ENCODE assay signal across 8 cellular contexts in genomic region chr4:169660929-169661328, GRCh38. TPM values are rescaled to one million over a fixed set of nuclear protein-coding genes. Genes with fewer than 3 reads are reported as not detected.
DNase-seq lines count a peak whose midpoint lies in the region; TF ChIP-seq lines count a peak whose summit lies in the region.

No MANE protein-coding gene starts in this region.

- H2AFZ ChIP-seq in mammary epithelial cell (ENCODE audit: low read depth, low read length), result no peak overlapping the region

- TF ChIP-seq CTCF in AG04449 (IDR thresholded peaks at IDR 0.05; ENCODE audit: insufficient read depth, low read length, missing control alignments) (no peak), mammary epithelial cell (conservative IDR thresholded peaks at IDR 0.05 in 1 of 2, IDR thresholded peaks at IDR 0.05 in 1 of 2; ENCODE audit: extremely low read depth in 1 of 2, insufficient read depth in 1 of 2, low read depth in 1 of 2, low read length in 2 of 2) (no peak)

- POLR2A ChIA-PET in AG04449 (lab: Yijun Ruan, JAX), result no interaction called here

- in situ Hi-C loops in mammary epithelial cell (cut with MboI; ENCODE audit: low sequenced_read_pairs in 2 of 2), result no loop called here

- intact Hi-C loops in mammary epithelial cell (cut with micrococcal nuclease), result loop anchor here (1.0 to 5.0 kb wide), 4 partner anchors 41 to 366 kb away; partner anchors contain the start of genes CLCN3, MFAP3L and NEK1
- intact Hi-C loops in activated T-helper 2 cell treated with anti-CD3 and anti-CD28 coated beads, Interferon-gamma antibody, Interleukin-2, Interleukin-4, amounts not matched to agents 10 μg/mL and 5 μg/mL and 100 μg/mL, durations not matched to agents 14 hours and 24 hours and 36 hours (cut with micrococcal nuclease), result loop anchor here (1.0 to 5.0 kb wide), 4 partner anchors 39 to 96 kb away; partner anchors contain the start of genes HPF1 and NEK1

- H3K9me3 ChIP-seq in mammary epithelial cell (replicated peaks; ENCODE audit: insufficient read depth, low read length), result no peaks in the 10 kb centered on the region
- no peaks in the 10 kb centered on the region for H3K9me3 ChIP-seq in mucosa of stomach (ENCODE audit: control insufficient read depth, low read length)

- H3K27me3 Mint-ChIP-seq in activated T-helper 2 cell treated with anti-CD3 and anti-CD28 coated beads, Interferon-gamma antibody, Interleukin-2, Interleukin-4, amounts not matched to agents 10 μg/mL and 5 μg/mL and 100 μg/mL, durations not matched to agents 14 hours and 24 hours and 36 hours (ENCODE audit: low read depth), result no peaks in the 10 kb centered on the region

- H4K20me1 ChIP-seq in mammary epithelial cell (ENCODE audit: insufficient read depth, low read length), result no peaks in the 10 kb centered on the region

- peak overlapping the region; percentile 89 for H3K4me2 ChIP-seq in mammary epithelial cell (ENCODE audit: insufficient read depth, low read depth, low read length)

- peaks cover 46% of the 10 kb centered on the region for H3K79me2 ChIP-seq in mammary epithelial cell (ENCODE audit: insufficient read depth, low read length)

- peak overlapping the region; percentile 99 for H3K27ac ChIP-seq in mammary epithelial cell (ENCODE audit: insufficient read depth, low read depth, low read length)

- dilution Hi-C loops in mammary epithelial cell (cut with HindIII; ENCODE audit: low sequenced_read_pairs), result no loop called here

- no peaks in the 10 kb centered on the region for H3K9me3 Mint-ChIP-seq in activated T-helper 2 cell treated with anti-CD3 and anti-CD28 coated beads, Interferon-gamma antibody, Interleukin-2, Interleukin-4, amounts not matched to agents 10 μg/mL and 5 μg/mL and 100 μg/mL, durations not matched to agents 14 hours and 24 hours and 36 hours

- no TSS peak for BruUV-seq in mammary epithelial cell (replicated peaks; lab: Mats Ljungman, UMichigan)

- H3K27ac Mint-ChIP-seq in activated T-helper 2 cell treated with anti-CD3 and anti-CD28 coated beads, Interferon-gamma antibody, Interleukin-2, Interleukin-4, amounts not matched to agents 10 μg/mL and 5 μg/mL and 100 μg/mL, durations not matched to agents 14 hours and 24 hours and 36 hours, result no peak overlapping the region

- H3K4me3 ChIP-seq in AG04449 (ENCODE audit: low read depth, low read length) (peak overlapping the region; percentile 60), mammary epithelial cell (replicated peaks in 1 of 3; ENCODE audit: insufficient read depth in 1 of 3, low read depth in 2 of 3, low read length in 3 of 3) (peak overlapping the region; percentile 50 to 73 (median 69)), mucosa of stomach (ENCODE audit: low read length) (peak overlapping the region; percentile 44)

- DNase-seq in AG04449 (ENCODE audit: low read depth, low spot score) (no peak), HT-29 (ENCODE audit: low spot score) (peak; percentile 33), mammary epithelial cell (no peak), HUDEP-2 (lab: John Stamatoyannopoulos, UW; ENCODE audit: unreplicated experiment in 76 of 76) (no peak)
- DNase-seq in activated naive CD4-positive, alpha-beta T cell treated with anti-CD3 and anti-CD28 coated beads, Interleukin-2, amount 50 U/mL, for 16 hours, result no peak
- DNase-seq in activated T-helper 2 cell treated with anti-CD3 and anti-CD28 coated beads, Interferon-gamma antibody, Interleukin-2, Interleukin-4, amounts not matched to agents 10 μg/mL and 5 μg/mL and 100 μg/mL, durations not matched to agents 14 hours and 24 hours and 36 hours (ENCODE audit: low spot score), result no peak
- no peak for DNase-seq in activated T-cell treated with anti-CD3 and anti-CD28 coated beads, Interleukin-2, amount 50 U/mL, for 1 hour

- peaks cover 36% of the 10 kb centered on the region for H3K4me1 Mint-ChIP-seq in activated T-helper 2 cell treated with anti-CD3 and anti-CD28 coated beads, Interferon-gamma antibody, Interleukin-2, Interleukin-4, amounts not matched to agents 10 μg/mL and 5 μg/mL and 100 μg/mL, durations not matched to agents 14 hours and 24 hours and 36 hours (ENCODE audit: low read depth)

- WGBS in mammary epithelial cell (ENCODE audit: low coverage, missing lambda C conversion rate), result 73% methylated on average over 3 of the region's 3 CpGs

- H3K4me1 ChIP-seq in mammary epithelial cell (ENCODE audit: insufficient read depth, low read length) (peaks cover 13% of the 10 kb centered on the region), mucosa of stomach (ENCODE audit: control insufficient read depth, insufficient read depth, low read length) (peaks cover 33% of the 10 kb centered on the region)

- H3K36me3 ChIP-seq in mammary epithelial cell (ENCODE audit: insufficient read depth, low read length), result no peaks in the 10 kb centered on the region
- H3K36me3 ChIP-seq in mucosa of stomach (ENCODE audit: control insufficient read depth, insufficient read depth, low read length), result no peaks in the 10 kb centered on the region

- no peak overlapping the region for H3K4me3 Mint-ChIP-seq in activated T-helper 2 cell treated with anti-CD3 and anti-CD28 coated beads, Interferon-gamma antibody, Interleukin-2, Interleukin-4, amounts not matched to agents 10 μg/mL and 5 μg/mL and 100 μg/mL, durations not matched to agents 14 hours and 24 hours and 36 hours (ENCODE audit: low read depth)

- H3K9ac ChIP-seq in mammary epithelial cell (ENCODE audit: insufficient read depth, low read length) (peak overlapping the region; percentile 98), mucosa of stomach (ENCODE audit: low read length) (peak overlapping the region; percentile 71)

- H3K27me3 ChIP-seq in mammary epithelial cell (ENCODE audit: insufficient read depth, low read length), result no peaks in the 10 kb centered on the region
- no peaks in the 10 kb centered on the region for H3K27me3 ChIP-seq in mucosa of stomach (ENCODE audit: control insufficient read depth, insufficient read depth, low read length)

- H3K36me3 Mint-ChIP-seq in activated T-helper 2 cell treated with anti-CD3 and anti-CD28 coated beads, Interferon-gamma antibody, Interleukin-2, Interleukin-4, amounts not matched to agents 10 μg/mL and 5 μg/mL and 100 μg/mL, durations not matched to agents 14 hours and 24 hours and 36 hours (ENCODE audit: low read depth), result peaks cover 7% of the 10 kb centered on the region

- CTCF ChIA-PET in AG04449 (lab: Yijun Ruan, JAX) (interaction anchor here (1.4 to 5.4 kb wide), 2 partner anchors 45 to 48 kb away, joined by 3 to 24 read pairs; partner anchors contain the start of gene NEK1), mammary epithelial cell (lab: Charles Lee; ENCODE audit: low non-redundant PET) (no interaction called here)

RNA-seq across cellular contexts. Expression of gene CLCN3, which starts 40.6 kb away (rescaled TPM):
- 15.5 and 17.5 TPM in 2 replicates for total RNA-seq in HT-29 (2014; rRNA removed; shearing (Covaris generic))
- 10 to 100 TPM; 29.4 to 30.2 TPM for total RNA-seq in mammary epithelial cell
- polyA plus RNA-seq in mammary epithelial cell, result 13.0 TPM
- polyA minus RNA-seq in mammary epithelial cell, result 28.2 TPM
- total RNA-seq in activated T-helper 2 cell treated with anti-CD3 and anti-CD28 coated beads, Interferon-gamma antibody, Interleukin-2, Interleukin-4, amounts not matched to agents 10 μg/mL and 5 μg/mL and 100 μg/mL, durations not matched to agents 14 hours and 24 hours and 36 hours, result 23.8 and 25.6 TPM in 2 replicates

RNA-seq across cellular contexts. Expression of gene NEK1, which starts 48.5 kb away (rescaled TPM):
- total RNA-seq in HT-29 (2014; rRNA removed; shearing (Covaris generic)), result 0.55 and 1.4 TPM in 2 replicates
- total RNA-seq in mammary epithelial cell, result 10 to 100 TPM; 14.7 to 20.7 TPM
- polyA plus RNA-seq in mammary epithelial cell, result 4.7 TPM
- polyA minus RNA-seq in mammary epithelial cell, result 3.6 TPM
- total RNA-seq in activated T-helper 2 cell treated with anti-CD3 and anti-CD28 coated beads, Interferon-gamma antibody, Interleukin-2, Interleukin-4, amounts not matched to agents 10 μg/mL and 5 μg/mL and 100 μg/mL, durations not matched to agents 14 hours and 24 hours and 36 hours, result 9.4 and 11.1 TPM in 2 replicates
